In genomic region chr22:50548046-50548912, GRCh38 we compare ENCODE assay signal across 9 cellular contexts. TPM values are rescaled to one million over a fixed set of nuclear protein-coding genes. Genes with fewer than 3 reads are reported as not detected.
DNase-seq lines count a peak whose midpoint lies in the region; ATAC-seq, FAIRE-seq and TF ChIP-seq lines count a peak whose summit lies in the region.
"Had no signal": no experiment of that assay in that cellular context is flagged by ENCODE, and none has a peak within 500 bp of the region (broad histone marks: within the 10 kb centered on the region; RNA-seq: fewer than 3 reads in every experiment).

No MANE protein-coding gene starts in this region.

- H3K36me3 ChIP-seq in heart right ventricle = no peaks in the 10 kb centered on the region
- H3K36me3 ChIP-seq in PC-9 (ENCODE audit: low read depth) = no peaks in the 10 kb centered on the region

- no peak overlapping the region for H3K27ac Mint-ChIP-seq in mesothelial cell of epicardium

- CTCF ChIA-PET in PC-9 (lab: Charles Lee) = interaction anchor here (0.6 kb wide), 1 partner anchor 581 kb away, joined by 5 read pairs; no protein-coding TSS in a partner anchor

- WGBS in heart right ventricle, 2 donors = 9 to 10% methylated on average over 49 to 53 of the region's 56 CpGs

- FAIRE-seq in GM19239 (lab: Jason Lieb, UNC) = peak; percentile 78

- no peaks in the 10 kb centered on the region for H3K9me2 ChIP-seq in PC-9 (ENCODE audit: insufficient read depth)

- BruUV-seq in PC-9 (replicated peaks; lab: Mats Ljungman, UMichigan) = no TSS peak

- H3K4me1 ChIP-seq in heart right ventricle (peaks cover 0 to 51% (median 25%) of the 10 kb centered on the region in 9 donors), PC-9 (replicated peaks; ENCODE audit: insufficient read depth) (peaks cover 32% of the 10 kb centered on the region)

- H3K4me3 Mint-ChIP-seq in mesothelial cell of epicardium = no peak overlapping the region

- intact Hi-C loops in heart right ventricle (cut with DNase I) (no loop called here), PC-9 (cut with micrococcal nuclease; ENCODE audit: unreplicated experiment) (no loop called here)

- no peaks in the 10 kb centered on the region for H3K79me2 ChIP-seq in PC-9 (ENCODE audit: low read depth)

- H3K4me1 Mint-ChIP-seq in mesothelial cell of epicardium = peaks cover 13% of the 10 kb centered on the region

- H3K36me3 Mint-ChIP-seq in mesothelial cell of epicardium = no peaks in the 10 kb centered on the region

- peaks cover 24% of the 10 kb centered on the region for H3F3A ChIP-seq in PC-9 (ENCODE audit: insufficient read depth, low read depth)

- peaks cover 0 to 79% (median 52%) of the 10 kb centered on the region in 7 donors for H3K27me3 ChIP-seq in heart right ventricle
- H3K27me3 ChIP-seq in PC-9 (ENCODE audit: insufficient read depth, low read depth) = no peaks in the 10 kb centered on the region

- DNase-seq in GM19239 (ENCODE audit: insufficient read length, low spot score) = no peak
- DNase-seq in activated CD8-positive, alpha-beta memory T cell treated with anti-CD3 and anti-CD28 coated beads for 24 hours = peak; percentile 89
- DNase-seq in heart right ventricle = peak in 1 of 2 donors; percentile 29
- peak; percentile 72 for DNase-seq in stimulated activated naive CD8-positive, alpha-beta T cell treated with anti-CD3 and anti-CD28 coated beads, Interleukin-15, Interleukin-2, amounts not matched to agents 100 U/mL and 50 U/mL, for 24 hours
- DNase-seq in mesothelial cell of epicardium (ENCODE audit: low spot score in 2 of 2, unreplicated experiment in 2 of 2) = no peak
- no peak for DNase-seq in dermis blood vessel endothelial cell
- no peak for DNase-seq in H4 (ENCODE audit: low spot score)
- DNase-seq in PC-9 = no peak

- no peaks in the 10 kb centered on the region for H3K27me3 Mint-ChIP-seq in mesothelial cell of epicardium (ENCODE audit: low read depth)

- H3K27ac ChIP-seq in heart right ventricle = peak overlapping the region in 1 of 10 donors; percentile 87
- H3K27ac ChIP-seq in PC-9 = no peak overlapping the region
- H3K27ac ChIP-seq: KMS-11 had no signal

- H3K9me3 ChIP-seq in heart right ventricle (no peaks in the 10 kb centered on the region), PC-9 (ENCODE audit: insufficient read depth, low read depth) (no peaks in the 10 kb centered on the region)

- ATAC-seq in heart right ventricle = peak in 4 of 8 donors; percentile 6 to 21 (median 16)
- peak; percentile 24 for ATAC-seq in stimulated activated naive CD8-positive, alpha-beta T cell treated with anti-CD3 and anti-CD28 coated beads, Interleukin-15, Interleukin-2, amounts not matched to agents 100 U/mL and 50 U/mL, for 24 hours

- H4K20me1 ChIP-seq in PC-9 (ENCODE audit: insufficient read depth) = no peaks in the 10 kb centered on the region

- peak in 3 of 9 donors; percentile 7 to 15 (median 10) for TF ChIP-seq CTCF in heart right ventricle (IDR thresholded peaks at IDR 0.05)
- TF ChIP-seq CTCF in mesothelial cell of epicardium (IDR thresholded peaks at IDR 0.05; ENCODE audit: unreplicated experiment) = no peak
- no peak for TF ChIP-seq CTCF in PC-9 (conservative IDR thresholded peaks at IDR 0.05)

- H3K9me3 Mint-ChIP-seq in mesothelial cell of epicardium = no peaks in the 10 kb centered on the region

- H3K4me2 ChIP-seq in PC-9 = no peak overlapping the region
- H3K4me2 ChIP-seq: KMS-11 had no signal

- H2AFZ ChIP-seq in PC-9 = no peak overlapping the region

- POLR2A ChIA-PET in PC-9 (lab: Charles Lee; ENCODE audit: unreplicated experiment) = no interaction called here

- H3K4me3 ChIP-seq in heart right ventricle = peak overlapping the region in 9 of 10 donors; percentile 9 to 53 (median 38)
- H3K4me3 ChIP-seq in PC-9 = no peak overlapping the region

RNA-seq across cellular contexts. Expression of gene KLHDC7B, which starts 2.6 kb away (rescaled TPM):
- total RNA-seq in heart right ventricle = 1 to 10 TPM in 1 of 10 donors, under 1 TPM in 3, not detected in 6; 0.11 to 1.3 (median 0.18) TPM
- polyA plus RNA-seq in heart right ventricle = under 1 TPM in 1 of 2 donors, not detected in 1; 0.10 TPM
- 0.07 to 0.11 TPM (median 0.09 TPM) in 3 replicates for total RNA-seq in mesothelial cell of epicardium
- total RNA-seq in dermis blood vessel endothelial cell = not detected in 2 replicates
- total RNA-seq in H4 (2014; rRNA removed; shearing (Covaris generic)) = 0.18 and 0.48 TPM in 2 replicates
- 0.72 and 4.7 TPM in 2 replicates for total RNA-seq in PC-9 (2021)

RNA-seq across cellular contexts. Expression of gene SYCE3, which starts 14.4 kb away (rescaled TPM):
- total RNA-seq in heart right ventricle (under 1 TPM in 2 of 10 donors, not detected in 8; 0.74 to 0.90 TPM), mesothelial cell of epicardium (0.59 to 0.76 TPM in 2 of 3 replicates, not detected in the other), dermis blood vessel endothelial cell (not detected in 2 replicates), PC-9 (2021) (not detected in 2 replicates)
- not detected for polyA plus RNA-seq in heart right ventricle
- not detected in 2 replicates for total RNA-seq in H4 (2014; rRNA removed; shearing (Covaris generic))

RNA-seq across cellular contexts. Expression of gene TYMP, which starts 18.5 kb away (rescaled TPM):
- 100 to 1,000 TPM in 1 of 10 donors, 10 to 100 TPM in 7, 1 to 10 TPM in 2; 8.4 to 113 (median 12.6) TPM for total RNA-seq in heart right ventricle
- 10 to 100 TPM; 23.3 to 65.3 TPM for polyA plus RNA-seq in heart right ventricle
- total RNA-seq in mesothelial cell of epicardium = 9.3 to 10.3 TPM (median 9.9 TPM) in 3 replicates
- total RNA-seq in dermis blood vessel endothelial cell = 28.9 and 53.1 TPM in 2 replicates
- total RNA-seq in H4 (2014; rRNA removed; shearing (Covaris generic)) = 0.39 and 0.68 TPM in 2 replicates
- 5.9 and 16.5 TPM in 2 replicates for total RNA-seq in PC-9 (2021)

RNA-seq across cellular contexts. Expression of gene SCO2, which starts 22.9 kb away (rescaled TPM):
- total RNA-seq in heart right ventricle (1 to 10 TPM in 2 of 10 donors, under 1 TPM in 2, not detected in 6; 0.57 to 2.8 (median 0.92) TPM), mesothelial cell of epicardium (0.65 to 5.0 TPM (median 2.4 TPM) in 3 replicates), dermis blood vessel endothelial cell (2.3 and 5.6 TPM in 2 replicates), PC-9 (2021) (3.0 and 6.1 TPM in 2 replicates)
- polyA plus RNA-seq in heart right ventricle = 1 to 10 TPM in 1 of 2 donors, not detected in 1; 2.0 TPM
- 1.3 and 11.9 TPM in 2 replicates for total RNA-seq in H4 (2014; rRNA removed; shearing (Covaris generic))

RNA-seq across cellular contexts. Expression of gene CPT1B, which starts 29.9 kb away (rescaled TPM):
- total RNA-seq in heart right ventricle = 100 to 1,000 TPM; 135 to 487 (median 415) TPM
- polyA plus RNA-seq in heart right ventricle = 100 to 1,000 TPM in 1 of 2 donors, 10 to 100 TPM in 1; 61.2 to 351 TPM
- 109 to 112 TPM (median 111 TPM) in 3 replicates for total RNA-seq in mesothelial cell of epicardium
- 7.5 and 16.3 TPM in 2 replicates for total RNA-seq in dermis blood vessel endothelial cell
- 2.0 and 2.4 TPM in 2 replicates for total RNA-seq in H4 (2014; rRNA removed; shearing (Covaris generic))
- total RNA-seq in PC-9 (2021) = 66.2 and 72.2 TPM in 2 replicates

Comparison
In these comparisons a context has a peak if more than half of its experiments do, and no peak if none do; other contexts are left out.
1. DNase-seq: peak in activated CD8-positive, alpha-beta memory T cell treated with anti-CD3 and anti-CD28 coated beads for 24 hours (single experiment) and stimulated activated naive CD8-positive, alpha-beta T cell treated with anti-CD3 and anti-CD28 coated beads, Interleukin-15, Interleukin-2, amounts not matched to agents 100 U/mL and 50 U/mL, for 24 hours (single experiment); none in GM19239 (single experiment), mesothelial cell of epicardium (0 of 2), dermis blood vessel endothelial cell (single experiment), H4 (single experiment) and PC-9 (0 of 2).